ENCODE assay signal across 1 cellular context in genomic region chrX:120419465-120419864, GRCh38.
TF ChIP-seq lines count a peak whose summit lies in the region.

No MANE protein-coding gene starts in this region.

TF ChIP-seq in SK-N-SH, 30 proteins besides CTCF, POLR2A, EP300 and RAD21 (continued from another document):
- TF ChIP-seq PBX3 (IDR thresholded peaks at IDR 0.05) (no peak), USF2 (IDR thresholded peaks at IDR 0.05; ENCODE audit: borderline replicate concordance, low read depth, low read length) (no peak), ELF1 (IDR thresholded peaks at IDR 0.05) (no peak), SIN3A (IDR thresholded peaks at IDR 0.05; ENCODE audit: borderline replicate concordance, low read depth, low read length) (no peak), JUND (IDR thresholded peaks at IDR 0.05) (no peak), REST (IDR thresholded peaks at IDR 0.05; ENCODE audit: low read depth, low read length) (no peak), NFIC (IDR thresholded peaks at IDR 0.05; ENCODE audit: borderline replicate concordance) (no peak), POLR2AphosphoS5 (IDR thresholded peaks at IDR 0.05; ENCODE audit: low read depth, low read length) (no peak), RFX5 (IDR thresholded peaks at IDR 0.05; ENCODE audit: low read length) (no peak), ZBTB33 (IDR thresholded peaks at IDR 0.05; ENCODE audit: borderline replicate concordance, low read depth) (no peak), TAF1 (IDR thresholded peaks at IDR 0.05; ENCODE audit: borderline replicate concordance, low read depth, low read length) (no peak), FOSL2 (IDR thresholded peaks at IDR 0.05; ENCODE audit: borderline replicate concordance, low read depth) (no peak), EZH2phosphoT487 (IDR thresholded peaks at IDR 0.05; ENCODE audit: borderline replicate concordance, low read depth) (no peak)
